ENCODE assay signal across 28 cellular contexts in genomic region chr17:65103431-65103830, GRCh38.
"Had no signal": no experiment of that assay in that cellular context is flagged by ENCODE, and none has a peak within 500 bp of the region (broad histone marks: within the 10 kb centered on the region; RNA-seq: fewer than 3 reads in every experiment).

No MANE protein-coding gene starts in this region.

- FAIRE-seq: TTC549 had no signal

- H3K27ac ChIP-seq: brain microvascular endothelial cell, cardiac muscle cell had no signal

- H3K36me3 Mint-ChIP-seq: activated CD4-positive, alpha-beta memory T cell treated with anti-CD3 and anti-CD28 coated beads for 36 hours; activated naive CD4-positive, alpha-beta T cell treated with anti-CD3 and anti-CD28 coated beads, Interleukin-2, amount 50 U/mL, for 72 hours; T-cell had no signal

- H3K9me3 Mint-ChIP-seq: activated CD4-positive, alpha-beta memory T cell treated with anti-CD3 and anti-CD28 coated beads for 36 hours; activated CD4-positive, alpha-beta T cell treated with anti-CD3 and anti-CD28 coated beads, Interleukin-2, amount 10 ng/mL, durations not matched to agents 7 days and 5 days; activated naive CD4-positive, alpha-beta T cell treated with anti-CD3 and anti-CD28 coated beads, Interleukin-2, amount 50 U/mL, for 72 hours; activated naive CD8-positive, alpha-beta T cell treated with anti-CD3 and anti-CD28 coated beads, Interleukin-2, amount 50 U/mL, for 24 hours; activated T-cell treated with anti-CD3 and anti-CD28 coated beads, Interleukin-2, amount 50 U/mL, for 4 hours; T-cell had no signal

- H3K36me3 ChIP-seq: brain microvascular endothelial cell, cardiac muscle cell had no signal

- H3K27ac Mint-ChIP-seq: activated CD4-positive, alpha-beta memory T cell treated with anti-CD3 and anti-CD28 coated beads for 36 hours; activated CD4-positive, alpha-beta T cell treated with anti-CD3 and anti-CD28 coated beads, Interleukin-2, amount 10 ng/mL, durations not matched to agents 7 days and 5 days; activated naive CD4-positive, alpha-beta T cell treated with anti-CD3 and anti-CD28 coated beads, Interleukin-2, amount 50 U/mL, for 72 hours; activated naive CD8-positive, alpha-beta T cell treated with anti-CD3 and anti-CD28 coated beads, Interleukin-2, amount 50 U/mL, for 24 hours; T-cell had no signal

- H3K4me3 Mint-ChIP-seq: activated CD4-positive, alpha-beta memory T cell treated with anti-CD3 and anti-CD28 coated beads for 36 hours; activated CD4-positive, alpha-beta T cell treated with anti-CD3 and anti-CD28 coated beads, Interleukin-2, amount 10 ng/mL, durations not matched to agents 7 days and 5 days; activated naive CD8-positive, alpha-beta T cell treated with anti-CD3 and anti-CD28 coated beads, Interleukin-2, amount 50 U/mL, for 24 hours; activated T-cell treated with anti-CD3 and anti-CD28 coated beads, Interleukin-2, amount 50 U/mL, for 4 hours; T-cell had no signal

- H3K27me3 ChIP-seq: brain microvascular endothelial cell, cardiac muscle cell had no signal

- H3K27me3 Mint-ChIP-seq: activated CD4-positive, alpha-beta memory T cell treated with anti-CD3 and anti-CD28 coated beads for 36 hours had no signal

- ATAC-seq: activated naive CD4-positive, alpha-beta T cell treated with anti-CD3 and anti-CD28 coated beads, Interleukin-2, amount 50 U/mL, for 72 hours; activated naive CD8-positive, alpha-beta T cell treated with anti-CD3 and anti-CD28 coated beads, Interleukin-2, amount 50 U/mL, for 24 hours; activated T-cell treated with anti-CD3 and anti-CD28 coated beads, Interleukin-2, amount 50 U/mL, for 4 hours; T-cell had no signal

- DNase-seq: activated CD4-positive, alpha-beta memory T cell treated with anti-CD3 and anti-CD28 coated beads for 36 hours; activated CD4-positive, alpha-beta T cell treated with anti-CD3 and anti-CD28 coated beads, Interleukin-2, amount 10 ng/mL, durations not matched to agents 7 days and 5 days; activated CD4-positive, CD25-positive, alpha-beta regulatory T cell; activated CD8-positive, alpha-beta memory T cell treated with anti-CD3 and anti-CD28 coated beads for 24 hours; activated effector memory CD4-positive, alpha-beta T cell treated with anti-CD3 and anti-CD28 coated beads, Interleukin-2, amount 50 U/mL, for 16 hours; activated naive CD4-positive, alpha-beta T cell treated with Interleukin-2 at 50 U/mL for 16 hours; activated naive CD8-positive, alpha-beta T cell treated with anti-CD3 and anti-CD28 coated beads, Interleukin-2, amount 50 U/mL, for 24 hours; activated T-cell treated with anti-CD3 and anti-CD28 coated beads, Interleukin-2, amount 50 U/mL, for 4 hours; amniotic stem cell; cerebellar nuclear complex; MM.1S; NCI-H1105; NCI-H1436; NCI-H1694 treated with DMSO at 0.1 percent for 48 hours; NCI-H2029 treated with DMSO at 0.1 percent for 48 hours; NCI-H345; NCI-H510A; NCI-H526 treated with DMSO at 0.1 percent for 48 hours; NCI-H82; OCI-M1; SIG-M5; T-cell; T-helper 2 cell; T1000 had no signal

- H3K4me3 ChIP-seq: cardiac muscle cell had no signal
